1 cellular context compared by ENCODE assay signal in the genomic region with DNA sequence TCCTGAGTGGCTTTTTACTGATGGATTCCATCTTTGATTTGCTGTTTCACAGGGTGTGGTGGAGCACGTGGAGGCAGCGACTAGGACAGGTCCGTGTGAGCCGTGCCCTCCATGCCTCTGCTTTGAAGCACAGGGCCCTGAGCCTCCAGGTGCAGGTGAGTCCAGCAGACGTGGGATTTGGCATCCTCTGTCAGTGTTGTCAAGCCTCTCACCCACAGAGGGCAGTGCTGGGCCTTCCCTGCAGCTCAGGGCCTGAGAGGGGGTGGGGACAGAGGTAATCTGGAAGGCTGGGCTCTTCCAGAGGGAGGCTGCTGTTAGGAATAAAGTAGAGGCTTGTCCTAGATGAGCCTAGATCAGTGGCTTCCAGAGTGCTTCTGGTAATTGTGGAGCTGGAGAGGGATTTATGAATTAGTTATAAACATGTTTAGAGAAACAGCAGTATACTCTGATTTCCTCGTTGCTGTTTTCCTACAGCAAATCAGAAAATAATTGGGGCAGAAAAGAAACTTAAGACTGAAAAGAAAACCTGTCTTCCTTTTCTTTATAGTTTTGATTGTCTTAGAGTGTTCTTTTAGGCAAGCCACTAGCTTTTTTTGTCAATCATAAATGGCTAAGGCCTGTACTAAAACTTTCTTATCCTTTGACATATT.
TF ChIP-seq lines count a peak whose summit lies in the region.

No MANE protein-coding gene starts in this region.

TF ChIP-seq in GM12878, 131 proteins besides CTCF, POLR2A, EP300 and RAD21 (continued from another document):
- TF ChIP-seq, protein P1, sequence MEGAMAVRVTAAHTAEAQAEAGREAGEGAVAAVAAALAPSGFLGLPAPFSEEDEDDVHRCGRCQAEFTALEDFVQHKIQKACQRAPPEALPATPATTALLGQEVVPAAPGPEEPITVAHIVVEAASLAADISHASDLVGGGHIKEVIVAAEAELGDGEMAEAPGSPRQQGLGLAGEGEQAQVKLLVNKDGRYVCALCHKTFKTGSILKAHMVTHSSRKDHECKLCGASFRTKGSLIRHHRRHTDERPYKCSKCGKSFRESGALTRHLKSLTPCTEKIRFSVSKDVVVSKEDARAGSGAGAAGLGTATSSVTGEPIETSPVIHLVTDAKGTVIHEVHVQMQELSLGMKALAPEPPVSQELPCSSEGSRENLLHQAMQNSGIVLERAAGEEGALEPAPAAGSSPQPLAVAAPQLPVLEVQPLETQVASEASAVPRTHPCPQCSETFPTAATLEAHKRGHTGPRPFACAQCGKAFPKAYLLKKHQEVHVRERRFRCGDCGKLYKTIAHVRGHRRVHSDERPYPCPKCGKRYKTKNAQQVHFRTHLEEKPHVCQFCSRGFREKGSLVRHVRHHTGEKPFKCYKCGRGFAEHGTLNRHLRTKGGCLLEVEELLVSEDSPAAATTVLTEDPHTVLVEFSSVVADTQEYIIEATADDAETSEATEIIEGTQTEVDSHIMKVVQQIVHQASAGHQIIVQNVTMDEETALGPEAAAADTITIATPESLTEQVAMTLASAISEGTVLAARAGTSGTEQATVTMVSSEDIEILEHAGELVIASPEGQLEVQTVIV (IDR thresholded peaks at IDR 0.05; ENCODE audit: borderline replicate concordance, partially characterized antibody): no peak
- TF ChIP-seq STAT1 (conservative IDR thresholded peaks at IDR 0.05): no peak
- TF ChIP-seq ESRRA (IDR thresholded peaks at IDR 0.05; ENCODE audit: low read length): no peak
- TF ChIP-seq IKZF2 (IDR thresholded peaks at IDR 0.05): no peak
- TF ChIP-seq CHD2 (IDR thresholded peaks at IDR 0.05; ENCODE audit: borderline replicate concordance, low read depth, low read length): peak; percentile 62
- TF ChIP-seq PAX5 (IDR thresholded peaks at IDR 0.05; ENCODE audit: borderline replicate concordance, low read depth, low read length): no peak
- no peak for TF ChIP-seq CHD1 (IDR thresholded peaks at IDR 0.05; ENCODE audit: low read depth, low read length)
- no peak for TF ChIP-seq CBFB (IDR thresholded peaks at IDR 0.05; ENCODE audit: low read depth)
- TF ChIP-seq TBL1XR1 (IDR thresholded peaks at IDR 0.05; ENCODE audit: low read depth, low read length): no peak
- TF ChIP-seq MEF2A (IDR thresholded peaks at IDR 0.05; ENCODE audit: insufficient read depth, low read depth, low read length): no peak
- no peak for TF ChIP-seq ZNF207 (IDR thresholded peaks at IDR 0.05; ENCODE audit: borderline replicate concordance)
- no peak for TF ChIP-seq DPF2 (IDR thresholded peaks at IDR 0.05)
- TF ChIP-seq ZNF24 (IDR thresholded peaks at IDR 0.05): no peak
- TF ChIP-seq, protein P2, sequence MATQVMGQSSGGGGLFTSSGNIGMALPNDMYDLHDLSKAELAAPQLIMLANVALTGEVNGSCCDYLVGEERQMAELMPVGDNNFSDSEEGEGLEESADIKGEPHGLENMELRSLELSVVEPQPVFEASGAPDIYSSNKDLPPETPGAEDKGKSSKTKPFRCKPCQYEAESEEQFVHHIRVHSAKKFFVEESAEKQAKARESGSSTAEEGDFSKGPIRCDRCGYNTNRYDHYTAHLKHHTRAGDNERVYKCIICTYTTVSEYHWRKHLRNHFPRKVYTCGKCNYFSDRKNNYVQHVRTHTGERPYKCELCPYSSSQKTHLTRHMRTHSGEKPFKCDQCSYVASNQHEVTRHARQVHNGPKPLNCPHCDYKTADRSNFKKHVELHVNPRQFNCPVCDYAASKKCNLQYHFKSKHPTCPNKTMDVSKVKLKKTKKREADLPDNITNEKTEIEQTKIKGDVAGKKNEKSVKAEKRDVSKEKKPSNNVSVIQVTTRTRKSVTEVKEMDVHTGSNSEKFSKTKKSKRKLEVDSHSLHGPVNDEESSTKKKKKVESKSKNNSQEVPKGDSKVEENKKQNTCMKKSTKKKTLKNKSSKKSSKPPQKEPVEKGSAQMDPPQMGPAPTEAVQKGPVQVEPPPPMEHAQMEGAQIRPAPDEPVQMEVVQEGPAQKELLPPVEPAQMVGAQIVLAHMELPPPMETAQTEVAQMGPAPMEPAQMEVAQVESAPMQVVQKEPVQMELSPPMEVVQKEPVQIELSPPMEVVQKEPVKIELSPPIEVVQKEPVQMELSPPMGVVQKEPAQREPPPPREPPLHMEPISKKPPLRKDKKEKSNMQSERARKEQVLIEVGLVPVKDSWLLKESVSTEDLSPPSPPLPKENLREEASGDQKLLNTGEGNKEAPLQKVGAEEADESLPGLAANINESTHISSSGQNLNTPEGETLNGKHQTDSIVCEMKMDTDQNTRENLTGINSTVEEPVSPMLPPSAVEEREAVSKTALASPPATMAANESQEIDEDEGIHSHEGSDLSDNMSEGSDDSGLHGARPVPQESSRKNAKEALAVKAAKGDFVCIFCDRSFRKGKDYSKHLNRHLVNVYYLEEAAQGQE (IDR thresholded peaks at IDR 0.05; ENCODE audit: low read depth, low read length): no peak
- TF ChIP-seq, protein P3, sequence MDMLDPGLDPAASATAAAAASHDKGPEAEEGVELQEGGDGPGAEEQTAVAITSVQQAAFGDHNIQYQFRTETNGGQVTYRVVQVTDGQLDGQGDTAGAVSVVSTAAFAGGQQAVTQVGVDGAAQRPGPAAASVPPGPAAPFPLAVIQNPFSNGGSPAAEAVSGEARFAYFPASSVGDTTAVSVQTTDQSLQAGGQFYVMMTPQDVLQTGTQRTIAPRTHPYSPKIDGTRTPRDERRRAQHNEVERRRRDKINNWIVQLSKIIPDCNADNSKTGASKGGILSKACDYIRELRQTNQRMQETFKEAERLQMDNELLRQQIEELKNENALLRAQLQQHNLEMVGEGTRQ (IDR thresholded peaks at IDR 0.05; ENCODE audit: borderline replicate concordance, low read depth, low read length): no peak
- TF ChIP-seq YY1 (IDR thresholded peaks at IDR 0.05; ENCODE audit: low read depth, low read length): peak; percentile 28; the same call in 1 of the 2 replicates
- TF ChIP-seq ZNF622 (IDR thresholded peaks at IDR 0.05): no peak
- TF ChIP-seq NFIC (IDR thresholded peaks at IDR 0.05; ENCODE audit: low read depth, low read length): no peak
- no peak for TF ChIP-seq ZNF274 (IDR thresholded peaks at IDR 0.05; ENCODE audit: insufficient read depth, insufficient read length)
- TF ChIP-seq STAT3 (IDR thresholded peaks at IDR 0.05; ENCODE audit: low read depth, low read length): no peak
